Comparison of ENCODE assay signal across 8 cellular contexts in the genomic region with DNA sequence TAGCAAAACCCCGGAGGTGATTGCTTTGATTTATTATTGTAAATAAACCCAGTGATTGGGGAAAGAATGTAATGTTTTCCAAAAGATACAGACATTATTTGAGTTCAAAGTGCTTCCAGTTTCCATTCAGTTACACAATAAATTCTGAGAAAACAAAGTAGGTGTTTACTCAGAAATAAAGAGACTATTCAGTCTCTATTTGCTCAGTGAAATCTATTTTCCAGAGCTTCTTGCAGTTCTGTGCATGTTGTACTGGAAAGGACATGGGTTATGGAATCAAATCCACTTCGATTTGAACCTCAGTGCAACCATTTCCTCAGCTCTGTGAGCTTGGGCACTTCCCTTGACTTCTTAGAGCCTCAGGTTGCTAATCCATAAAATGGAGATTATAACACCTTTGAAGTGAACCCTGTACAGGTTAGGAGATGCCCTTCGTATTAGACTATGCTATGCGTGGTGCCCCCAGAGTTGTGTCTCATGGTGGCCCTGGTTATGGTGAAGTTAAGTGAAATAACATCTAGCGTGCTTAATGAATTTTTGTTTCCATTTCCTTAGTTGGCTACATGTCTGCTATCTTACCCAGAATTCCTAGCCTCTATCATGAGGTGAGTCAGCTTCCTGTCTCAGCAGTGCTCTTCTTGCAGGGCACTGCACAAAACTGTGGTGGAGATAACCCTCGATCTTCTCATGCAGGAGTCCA.
A peak's percentile ranks its signal among the peaks of the same experiment; 100 is the strongest.
DNase-seq lines count a peak whose midpoint lies in the region; ATAC-seq and TF ChIP-seq lines count a peak whose summit lies in the region.

No MANE protein-coding gene starts in this region.

- 79% methylated on average over 6 of the region's 6 CpGs for WGBS in thymus

- H3K9me3 ChIP-seq in colonic mucosa (no peaks in the 10 kb centered on the region), thymus (ENCODE audit: control insufficient read depth) (no peaks in the 10 kb centered on the region)

- H3K27me3 ChIP-seq in colonic mucosa = no peaks in the 10 kb centered on the region
- H3K27me3 ChIP-seq in thymus (ENCODE audit: control insufficient read depth, insufficient read depth) = no peaks in the 10 kb centered on the region

- H3K27ac ChIP-seq in colonic mucosa (peak overlapping the region; percentile 42), thymus (ENCODE audit: low read depth) (peak overlapping the region; percentile 43)

- peak; percentile 51 for ATAC-seq in HG02610 (IDR thresholded peaks at IDR 0.05; ENCODE audit: unreplicated experiment)

- intact Hi-C loops in colonic mucosa (cut with DNase I) (no loop called here), head of caudate nucleus (cut with DNase I) (no loop called here)

- DNase-seq in ELR (ENCODE audit: low read depth) = peak; percentile 34
- DNase-seq in T follicular helper cell (ENCODE audit: low read depth) = peak; percentile 48
- DNase-seq in colonic mucosa = no peak
- DNase-seq in AG20443 (ENCODE audit: low spot score) = no peak
- DNase-seq in head of caudate nucleus = no peak
- no peak for DNase-seq in mesenteric fat pad (ENCODE audit: low spot score)

- peak overlapping the region in 1 of 2 donors; percentile 21 for H3K9ac ChIP-seq in colonic mucosa (ENCODE audit: low read depth in 2 of 2, low read length in 2 of 2)

- no peak for TF ChIP-seq CTCF in colonic mucosa (IDR thresholded peaks at IDR 0.05)

- H3K36me3 ChIP-seq in colonic mucosa (no peaks in the 10 kb centered on the region), thymus (ENCODE audit: control insufficient read depth, insufficient read depth) (peaks cover 16% of the 10 kb centered on the region)

- H3K4me1 ChIP-seq in colonic mucosa (no peaks in the 10 kb centered on the region), thymus (ENCODE audit: control insufficient read depth, insufficient read depth, low read length) (peaks cover 10% of the 10 kb centered on the region)

- H3K4me3 ChIP-seq in colonic mucosa (no peak overlapping the region), thymus (ENCODE audit: low read length) (no peak overlapping the region)

Comparison
In these comparisons a context has a peak if more than half of its experiments do, and no peak if none do; other contexts are left out.
1. DNase-seq: peak in ELR (single experiment) and T follicular helper cell (single experiment); none in colonic mucosa (single experiment), AG20443 (single experiment), head of caudate nucleus (0 of 42) and mesenteric fat pad (single experiment).